In genomic region chr11:44775366-44776356, GRCh38 we compare ENCODE assay signal across 9 cellular contexts. TPM values are rescaled to one million over a fixed set of nuclear protein-coding genes. Genes with fewer than 3 reads are reported as not detected.
DNase-seq lines count a peak whose midpoint lies in the region; ATAC-seq and TF ChIP-seq lines count a peak whose summit lies in the region.
"Had no signal": no experiment of that assay in that cellular context is flagged by ENCODE, and none has a peak within 500 bp of the region (broad histone marks: within the 10 kb centered on the region; RNA-seq: fewer than 3 reads in every experiment).

No MANE protein-coding gene starts in this region.

- peak; percentile 37 for ATAC-seq in CD4-positive, alpha-beta T cell (ENCODE audit: poor library complexity)
- ATAC-seq in HCT116 = peak; percentile 99
- peak; percentile 56 for ATAC-seq in sciatic nerve
- ATAC-seq in HG03457 (IDR thresholded peaks at IDR 0.05; ENCODE audit: unreplicated experiment) = no peak

- H2AFZ ChIP-seq in HCT116 (ENCODE audit: low read depth, low read length, poor library complexity, severe bottlenecking) = no peak overlapping the region

- no peaks in the 10 kb centered on the region for H3K79me2 ChIP-seq in HCT116 (ENCODE audit: insufficient read depth, low read length)

- H3K9me3 Mint-ChIP-seq in CD4-positive, alpha-beta T cell = no peaks in the 10 kb centered on the region

- H3K4me3 ChIP-seq in HCT116 (replicated peaks in 1 of 2; ENCODE audit: low read depth in 1 of 2, low read length in 2 of 2) = no peak overlapping the region
- H3K4me3 ChIP-seq: thyroid gland had no signal

- H3K9me2 ChIP-seq in HCT116 (ENCODE audit: insufficient read depth) = no peaks in the 10 kb centered on the region

- H3K4me2 ChIP-seq in HCT116 (ENCODE audit: low read length) = no peak overlapping the region

- no peak overlapping the region for H3K9ac ChIP-seq in HCT116 (ENCODE audit: low read length)

- peaks cover 6% of the 10 kb centered on the region for H3K27me3 Mint-ChIP-seq in CD4-positive, alpha-beta T cell

- peaks cover 21% of the 10 kb centered on the region for H3K4me1 Mint-ChIP-seq in CD4-positive, alpha-beta T cell (ENCODE audit: low read depth)

- TF ChIP-seq CTCF in CD4-positive, alpha-beta T cell (IDR thresholded peaks at IDR 0.05) = peak; percentile 73
- peak; percentile 77 to 94 (median 88) for TF ChIP-seq CTCF in HCT116 (IDR thresholded peaks at IDR 0.05 in 2 of 3, conservative IDR thresholded peaks at IDR 0.05 in 1 of 3; ENCODE audit: borderline replicate concordance in 1 of 3, insufficient read depth in 1 of 3, low read depth in 2 of 3, low read length in 2 of 3)

- intact Hi-C loops in CD4-positive, alpha-beta T cell (cut with DNase I, micrococcal nuclease) = loop anchor here (1.0 to 10.0 kb wide), 5 partner anchors 47 to 219 kb away; no protein-coding TSS in a partner anchor
- intact Hi-C loops in HCT116 (cut with micrococcal nuclease) = loop anchor here (1.0 to 5.0 kb wide), 4 partner anchors 47 to 153 kb away; no protein-coding TSS in a partner anchor
- intact Hi-C loops in sciatic nerve (cut with DNase I) = no loop called here

- no peak for TF ChIP-seq POLR2A in HCT116 (IDR thresholded peaks at IDR 0.05; ENCODE audit: borderline replicate concordance, extremely low read depth, insufficient read depth, insufficient read length)

- POLR2A ChIA-PET in CD4-positive, alpha-beta T cell (lab: Charles Lee) = interaction anchor here (0.6 to 1.0 kb wide), 2 partner anchors 46 to 134 kb away, joined by 3 read pairs; no protein-coding TSS in a partner anchor
- POLR2A ChIA-PET in HCT116 (lab: Charles Lee) = no interaction called here

- no peaks in the 10 kb centered on the region for H4K20me1 ChIP-seq in HCT116 (ENCODE audit: insufficient read depth)

- H3K27ac Mint-ChIP-seq in CD4-positive, alpha-beta T cell = no peak overlapping the region

- no peaks in the 10 kb centered on the region for H3K27me3 ChIP-seq in CD4-positive, alpha-beta T cell (ENCODE audit: control insufficient read depth, insufficient read depth, low read length)
- H3K27me3 ChIP-seq in HCT116 (ENCODE audit: insufficient read depth, low read length) = no peaks in the 10 kb centered on the region
- H3K27me3 ChIP-seq: thyroid gland had no signal

- TF ChIP-seq RAD21 in HCT116 (IDR thresholded peaks at IDR 0.05; ENCODE audit: low read depth) = peak; percentile 63

- H3K36me3 Mint-ChIP-seq in CD4-positive, alpha-beta T cell (ENCODE audit: low read depth) = no peaks in the 10 kb centered on the region

- peak; percentile 27 to 63 (median 50) for DNase-seq in CD4-positive, alpha-beta T cell
- DNase-seq in HCT116 (ENCODE audit: low read depth, low spot score) (peak; percentile 69), OCI-M1 (lab: John Stamatoyannopoulos, UW) (peak; percentile 85), glomerular visceral epithelial cell (ENCODE audit: extremely low spot score) (peak; percentile 58), sciatic nerve (ENCODE audit: low spot score) (peak; percentile 63), ureter (ENCODE audit: low spot score) (no peak)
- peak; percentile 78 to 80 for DNase-seq in activated T-cell treated with anti-CD3 and anti-CD28 coated beads, Interleukin-2, amount 50 U/mL, for 48 hours

- no peaks in the 10 kb centered on the region for H3K9me3 ChIP-seq in CD4-positive, alpha-beta T cell (ENCODE audit: control insufficient read depth, low read length)
- H3K9me3 ChIP-seq in HCT116 (ENCODE audit: control insufficient read depth in 1 of 2, insufficient read depth in 1 of 2, low read depth in 1 of 2, low read length in 2 of 2) = no peaks in the 10 kb centered on the region
- H3K9me3 ChIP-seq: thyroid gland had no signal

- no peak overlapping the region for H3K27ac ChIP-seq in CD4-positive, alpha-beta T cell (ENCODE audit: low read depth, low read length)
- no peak overlapping the region for H3K27ac ChIP-seq in HCT116 (ENCODE audit: low read depth, low read length)
- H3K27ac ChIP-seq: thyroid gland had no signal

- no TSS peak for BruUV-seq in HCT116 (replicated peaks; lab: Mats Ljungman, UMichigan)

- RAD21 ChIA-PET in HCT116 (lab: Charles Lee; ENCODE audit: low non-redundant PET in 1 of 2, low total read pairs in 2 of 2, uncharacterized antibody in 2 of 2, unreplicated experiment in 2 of 2) = interaction anchor here in 1 of 2 experiments (0.9 kb wide), 1 partner anchor 154 kb away, joined by 3 read pairs; no protein-coding TSS in a partner anchor

- no peak overlapping the region for H3K4me3 Mint-ChIP-seq in CD4-positive, alpha-beta T cell

- no peaks in the 10 kb centered on the region for H3K4me1 ChIP-seq in HCT116 (ENCODE audit: control insufficient read depth in 1 of 2, insufficient read depth in 2 of 2, low read length in 2 of 2)

- no peaks in the 10 kb centered on the region for H3K36me3 ChIP-seq in HCT116 (ENCODE audit: control insufficient read depth in 1 of 2, insufficient read depth in 2 of 2, low read length in 2 of 2)
- H3K36me3 ChIP-seq: thyroid gland had no signal

- CTCF ChIA-PET in CD4-positive, alpha-beta T cell (lab: Charles Lee) = interaction anchor here (1.0 to 1.8 kb wide), 5 partner anchors 45 to 219 kb away, joined by 3 to 7 read pairs (median 5); partner anchors contain the start of gene TSPAN18
- CTCF ChIA-PET in HCT116 (lab: Charles Lee) = interaction anchor here (0.6 to 3.2 kb wide), 10 partner anchors 9 to 156 kb away, joined by 3 to 13 read pairs (median 5); no protein-coding TSS in a partner anchor

TF ChIP-seq in HCT116, 20 proteins besides CTCF, POLR2A, EP300 and RAD21:
- TF ChIP-seq, protein P1, sequence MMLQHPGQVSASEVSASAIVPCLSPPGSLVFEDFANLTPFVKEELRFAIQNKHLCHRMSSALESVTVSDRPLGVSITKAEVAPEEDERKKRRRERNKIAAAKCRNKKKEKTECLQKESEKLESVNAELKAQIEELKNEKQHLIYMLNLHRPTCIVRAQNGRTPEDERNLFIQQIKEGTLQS (IDR thresholded peaks at IDR 0.05) = no peak
- TF ChIP-seq CBX3 (IDR thresholded peaks at IDR 0.05; ENCODE audit: low read depth) = peak; percentile 26; the same call in 1 of the 2 replicates

RNA-seq across cellular contexts. Expression of gene TSPAN18, which starts 48.9 kb away (rescaled TPM):
- total RNA-seq in CD4-positive, alpha-beta T cell = 10 to 100 TPM; 23.0 to 25.3 TPM
- total RNA-seq in HCT116 (2021; ENCODE audit: unreplicated experiment) = 18.3 TPM
- 11.6 and 16.8 TPM in 2 replicates for polyA plus RNA-seq in HCT116 (2012)
- 45.5 TPM for total RNA-seq in sciatic nerve
- 19.1 TPM for total RNA-seq in ureter
